8 cellular contexts compared by ENCODE assay signal in genomic region chr17:47279062-47279801, GRCh38. TPM values are rescaled to one million over a fixed set of nuclear protein-coding genes. Genes with fewer than 3 reads are reported as not detected.
DNase-seq lines count a peak whose midpoint lies in the region; ATAC-seq and TF ChIP-seq lines count a peak whose summit lies in the region.

No MANE protein-coding gene starts in this region.

- CTCF ChIA-PET in IMR-90 (lab: Yijun Ruan, JAX), result interaction anchor here (1.4 to 1.5 kb wide), 2 partner anchors 23 to 38 kb away, joined by 3 read pairs; no protein-coding TSS in a partner anchor

- peak overlapping the region; percentile 98 for H3K4ac ChIP-seq in IMR-90 (ENCODE audit: low read depth, low read length)

- H3K27ac ChIP-seq in IMR-90 (ENCODE audit: insufficient read depth, low read length) (peak overlapping the region; percentile 84), left lung (peak overlapping the region; percentile 77 to 88), thyroid gland (peak overlapping the region; percentile 99)

- H3K9me3 ChIP-seq in IMR-90 (ENCODE audit: control insufficient read depth, insufficient read depth, low read length), result no peaks in the 10 kb centered on the region
- H3K9me3 ChIP-seq in left lung, result no peaks in the 10 kb centered on the region
- H3K9me3 ChIP-seq in thyroid gland, result no peaks in the 10 kb centered on the region

- WGBS in IMR-90 (ENCODE audit: extremely low coverage in 2 of 2, insufficient read length in 1 of 2), 2 experiments, result 43% methylated on average over 3 of the region's 10 CpGs; no CpG with 5 or more reads in 1 of the 2 experiments
- 19 to 22% methylated on average over 10 of the region's 10 CpGs for WGBS in thyroid gland, 2 donors

- peak overlapping the region; percentile 39 for H3K9ac ChIP-seq in IMR-90 (ENCODE audit: low read depth, low read length)

- H3K79me1 ChIP-seq in IMR-90 (ENCODE audit: low read depth in 1 of 2, low read length in 2 of 2), result peaks cover 4 to 53% of the 10 kb centered on the region in 2 experiments; a peak in 3 of 4 replicates

- H4K20me1 ChIP-seq in IMR-90 (ENCODE audit: insufficient read depth, low read length), result peaks cover 6% of the 10 kb centered on the region; the same call in 1 of the 2 replicates

- peak; percentile 79 for ATAC-seq in GM21390 (IDR thresholded peaks at IDR 0.05; ENCODE audit: unreplicated experiment)
- peak; percentile 79 for ATAC-seq in IMR-90 (ENCODE audit: low read depth)
- ATAC-seq in left lung, result peak; percentile 84

- peak overlapping the region; percentile 29 for H2AFZ ChIP-seq in IMR-90 (replicated peaks; ENCODE audit: low read length, poor library complexity)

- H4K8ac ChIP-seq in IMR-90 (ENCODE audit: low read depth in 2 of 2, low read length in 2 of 2), result peak overlapping the region; percentile 93 to 97

- peak overlapping the region; percentile 100 for H2AK5ac ChIP-seq in IMR-90 (ENCODE audit: low read depth, low read length)

- intact Hi-C loops in IMR-90 (cut with micrococcal nuclease), result loop anchor here (1.0 to 2.0 kb wide), 3 partner anchors 26 to 49 kb away; no protein-coding TSS in a partner anchor
- intact Hi-C loops in left lung (cut with DNase I), result no loop called here
- intact Hi-C loops in thyroid gland (cut with DNase I), result no loop called here

- TF ChIP-seq POLR2A in IMR-90 (IDR thresholded peaks at IDR 0.05; ENCODE audit: low read depth, low read length) (no peak; the same call in 1 of the 2 replicates), thyroid gland (IDR thresholded peaks at IDR 0.05) (peak; percentile 41 to 81)

- in situ Hi-C loops in IMR-90 (cut with MboI; ENCODE audit: low sequenced_read_pairs), result no loop called here

- H4K91ac ChIP-seq in IMR-90 (ENCODE audit: insufficient read depth, low read depth, low read length), result peak overlapping the region; percentile 99

- BruUV-seq in IMR-90 (replicated peaks; lab: Mats Ljungman, UMichigan), result no TSS peak

- TF ChIP-seq CTCF in IMR-90 (conservative IDR thresholded peaks at IDR 0.05; ENCODE audit: low read depth, low read length), result peak; percentile 31; the same call in 1 of the 2 replicates
- no peak for TF ChIP-seq CTCF in left lung (IDR thresholded peaks at IDR 0.05)
- TF ChIP-seq CTCF in thyroid gland (IDR thresholded peaks at IDR 0.05), result no peak

- peaks cover under 1% of the 10 kb centered on the region for H3K36me3 ChIP-seq in IMR-90 (ENCODE audit: control insufficient read depth, insufficient read depth, low read length)
- no peaks in the 10 kb centered on the region for H3K36me3 ChIP-seq in left lung
- no peaks in the 10 kb centered on the region for H3K36me3 ChIP-seq in thyroid gland

- peak overlapping the region; percentile 90 for H3K56ac ChIP-seq in IMR-90 (ENCODE audit: extremely low read depth, insufficient read depth, low read length)

- H3K4me3 ChIP-seq in IMR-90 (ENCODE audit: insufficient read depth, low read depth, low read length), result no peak overlapping the region
- H3K4me3 ChIP-seq in left lung, result no peak overlapping the region
- H3K4me3 ChIP-seq in thyroid gland (replicated peaks in 1 of 3), result no peak overlapping the region

- H3K4me2 ChIP-seq in IMR-90 (ENCODE audit: low read depth, low read length), result peak overlapping the region; percentile 19; the same call in 1 of the 2 replicates

- dilution Hi-C loops in IMR-90 (cut with HindIII; ENCODE audit: low sequenced_read_pairs, unreplicated experiment), result no loop called here

- peak overlapping the region; percentile 90 for H2AK9ac ChIP-seq in IMR-90 (replicated peaks; ENCODE audit: low read depth, low read length, poor library complexity)

- H3K9me1 ChIP-seq in IMR-90 (ENCODE audit: insufficient read depth, low read length), result peaks cover 51% of the 10 kb centered on the region

- H2BK15ac ChIP-seq in IMR-90 (ENCODE audit: low read depth, low read length), result peak overlapping the region; percentile 98

- H3K14ac ChIP-seq in IMR-90 (replicated peaks; ENCODE audit: low read depth, low read length), result peak overlapping the region; percentile 99

- peak; percentile 73 for DNase-seq in AML-193 (lab: John Stamatoyannopoulos, UW)
- peak; percentile 97 for DNase-seq in IMR-90
- peak; percentile 68 for DNase-seq in brain pericyte (ENCODE audit: low read depth, low spot score)
- peak in 1 of 2 donors; percentile 77 for DNase-seq in left lung
- peak; percentile 87 to 89 for DNase-seq in thyroid gland
- no peak for DNase-seq in cerebellar cortex (ENCODE audit: low spot score)
- no peak for DNase-seq in effector CD4-positive, alpha-beta T cell

- TF ChIP-seq RAD21 in IMR-90 (IDR thresholded peaks at IDR 0.05; ENCODE audit: low read length), result peak; percentile 34

- H2BK120ac ChIP-seq in IMR-90 (ENCODE audit: low read depth, low read length), result peak overlapping the region; percentile 99

- H3K23ac ChIP-seq in IMR-90 (ENCODE audit: low read depth, low read length), result peak overlapping the region; percentile 99

- peak overlapping the region; percentile 95 for H2BK20ac ChIP-seq in IMR-90 (ENCODE audit: low read depth, low read length)

- H3K4me1 ChIP-seq in IMR-90 (ENCODE audit: control insufficient read depth, insufficient read depth, low read length) (peaks cover 51% of the 10 kb centered on the region), left lung (peaks cover 45 to 69% of the 10 kb centered on the region in 2 donors), thyroid gland (peaks cover 79 to 84% of the 10 kb centered on the region in 2 donors)

- H4K5ac ChIP-seq in IMR-90 (ENCODE audit: low read depth, low read length), result peak overlapping the region; percentile 95

- H3K18ac ChIP-seq in IMR-90 (ENCODE audit: low read depth, low read length), result peak overlapping the region; percentile 78

- POLR2A ChIA-PET in IMR-90 (lab: Charles Lee; ENCODE audit: unreplicated experiment), result no interaction called here

- peak overlapping the region; percentile 93 for H2BK5ac ChIP-seq in IMR-90 (ENCODE audit: low read depth, low read length, poor library complexity, severe bottlenecking)

- H3K27me3 ChIP-seq in IMR-90 (ENCODE audit: control insufficient read depth, insufficient read depth, low read length), result no peaks in the 10 kb centered on the region
- no peaks in the 10 kb centered on the region for H3K27me3 ChIP-seq in left lung
- no peaks in the 10 kb centered on the region for H3K27me3 ChIP-seq in thyroid gland

TF ChIP-seq in IMR-90, 13 proteins besides CTCF, POLR2A, EP300 and RAD21:
- TF ChIP-seq MXI1 (IDR thresholded peaks at IDR 0.05; ENCODE audit: borderline replicate concordance, low read depth, low read length) (peak; percentile 15; the same call in 1 of the 2 replicates), MAZ (IDR thresholded peaks at IDR 0.05; ENCODE audit: borderline replicate concordance, low read depth, low read length) (peak; percentile 93), USF2 (IDR thresholded peaks at IDR 0.05; ENCODE audit: low read depth, low read length) (no peak), FOS (IDR thresholded peaks at IDR 0.05; ENCODE audit: low read depth, low read length) (no peak; the same call in 1 of the 2 replicates), BHLHE40 (IDR thresholded peaks at IDR 0.05; ENCODE audit: low read depth, low read length) (peak; percentile 65; the same call in 1 of the 2 replicates), RCOR1 (IDR thresholded peaks at IDR 0.05; ENCODE audit: insufficient replicate concordance, low read length) (peak; percentile 21), CEBPB (IDR thresholded peaks at IDR 0.05; ENCODE audit: low read depth, low read length) (peak; percentile 84), CHD1 (IDR thresholded peaks at IDR 0.05; ENCODE audit: low read depth, low read length) (peak; percentile 83; the same call in 1 of the 2 replicates)

RNA-seq across cellular contexts. Expression of gene ITGB3, which starts 25.6 kb away (rescaled TPM):
- total RNA-seq in IMR-90 (2012; rRNA removed) (14.4 and 17.6 TPM in 2 replicates), left lung (10 to 100 TPM in 1 of 2 donors, 1 to 10 TPM in 1; 9.4 to 10.9 TPM), thyroid gland (100 to 1,000 TPM; 102 to 260 (median 149) TPM)
- 9.0 and 9.8 TPM in 2 replicates for polyA plus RNA-seq in IMR-90 (2012; rRNA removed)
- polyA plus RNA-seq in IMR-90 (2012; cell fraction: cytosol; rRNA removed), result 5.7 and 6.6 TPM in 2 replicates
- polyA plus RNA-seq in IMR-90 (2012; cell fraction: nucleus; rRNA removed; ENCODE audit: low replicate concordance), result 2.9 and 7.5 TPM in 2 replicates

RNA-seq across cellular contexts. Expression of gene EFCAB13, which starts 44.5 kb away (rescaled TPM):
- 1.1 and 1.4 TPM in 2 replicates for total RNA-seq in IMR-90 (2012; rRNA removed)
- polyA plus RNA-seq in IMR-90 (2012; rRNA removed), result 0.22 and 0.77 TPM in 2 replicates
- 0.08 and 0.10 TPM in 2 replicates for polyA plus RNA-seq in IMR-90 (2012; cell fraction: cytosol; rRNA removed)
- polyA plus RNA-seq in IMR-90 (2012; cell fraction: nucleus; rRNA removed; ENCODE audit: low replicate concordance), result 0.34 and 1.7 TPM in 2 replicates
- 10 to 100 TPM in 1 of 2 donors, 1 to 10 TPM in 1; 7.4 to 10.3 TPM for total RNA-seq in left lung
- 10 to 100 TPM; 26.5 to 94.1 (median 48.1) TPM for total RNA-seq in thyroid gland

Comparison
In these comparisons a context has a peak if more than half of its experiments do, and no peak if none do; other contexts are left out.
1. DNase-seq: peak in AML-193 (2 of 2), IMR-90 (single experiment), brain pericyte (single experiment) and thyroid gland (2 of 2); none in cerebellar cortex (single experiment) and effector CD4-positive, alpha-beta T cell (single experiment).
2. Peak in every context shown above with its lines, with median percentiles within 50 percentile points of each other: ATAC-seq and H3K27ac ChIP-seq.